9 cellular contexts compared by ENCODE assay signal in the genomic region with DNA sequence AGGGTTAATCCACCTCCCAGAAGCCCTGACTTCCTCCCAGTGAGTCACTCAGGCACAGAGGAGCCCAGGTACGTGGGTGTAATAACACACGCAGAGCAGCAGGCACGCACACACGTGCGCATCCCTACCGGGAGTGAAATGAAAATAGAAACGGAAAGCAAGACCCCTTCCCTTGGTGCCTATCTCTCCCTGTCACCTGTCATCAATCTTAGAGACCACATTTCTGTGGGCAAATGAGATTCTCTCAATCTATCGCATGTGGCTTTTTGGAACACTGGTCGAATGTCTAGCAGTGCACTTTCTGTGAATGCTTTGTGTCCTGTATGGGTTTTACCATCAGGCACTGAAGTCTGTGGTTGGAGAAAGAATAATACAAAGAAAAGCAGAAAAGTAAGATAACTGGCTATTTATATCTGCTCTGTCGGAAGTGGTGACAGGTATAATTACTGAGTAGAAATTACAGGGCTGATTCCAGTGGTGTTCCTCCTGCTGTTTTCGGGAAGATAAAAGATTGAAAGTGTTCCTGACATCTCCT.
DNase-seq lines count a peak whose midpoint lies in the region; ATAC-seq and TF ChIP-seq lines count a peak whose summit lies in the region.
"Had no signal": no experiment of that assay in that cellular context is flagged by ENCODE, and none has a peak within 500 bp of the region (broad histone marks: within the 10 kb centered on the region; RNA-seq: fewer than 3 reads in every experiment).

No MANE protein-coding gene starts in this region.

- CTCF ChIA-PET in CD4-positive, alpha-beta memory T cell (lab: Charles Lee; ENCODE audit: partially characterized antibody) = no interaction called here

- peak overlapping the region in 1 of 7 donors; percentile 8 for H3K27ac Mint-ChIP-seq in CD4-positive, alpha-beta memory T cell

- H3K4me3 Mint-ChIP-seq in CD4-positive, alpha-beta memory T cell = peak overlapping the region; percentile 36 to 82 (median 62)

- no peaks in the 10 kb centered on the region for H3K27me3 ChIP-seq in CD4-positive, alpha-beta memory T cell (ENCODE audit: insufficient read depth, low read length)

- no peak for DNase-seq in CD4-positive, alpha-beta memory T cell
- DNase-seq in NCI-H146 treated with DMSO at 0.1 percent for 48 hours (lab: John Stamatoyannopoulos, UW; ENCODE audit: unreplicated experiment) (peak; percentile 68), coronary artery (ENCODE audit: low spot score) (no peak), ecto neural progenitor cell (ENCODE audit: low spot score) (no peak), iPS-NIHi11 (ENCODE audit: low spot score) (no peak), HCEC 1CT (no peak), Right ventricle myocardium inferior (ENCODE audit: missing footprints) (no peak)

- peaks cover 0 to 14% (median 9%) of the 10 kb centered on the region in 4 donors for H3K4me1 Mint-ChIP-seq in CD4-positive, alpha-beta memory T cell

- H3K9me3 Mint-ChIP-seq in CD4-positive, alpha-beta memory T cell = peaks cover 0 to 7% (median 2%) of the 10 kb centered on the region in 8 donors

- H3K9me3 ChIP-seq in CD4-positive, alpha-beta memory T cell (ENCODE audit: control insufficient read depth in 1 of 2, low read length in 2 of 2) = no peaks in the 10 kb centered on the region

- no peaks in the 10 kb centered on the region for H3K36me3 ChIP-seq in CD4-positive, alpha-beta memory T cell (ENCODE audit: insufficient read depth, low read length)

- peaks cover 0 to 4% of the 10 kb centered on the region in 2 donors for H3K27me3 Mint-ChIP-seq in CD4-positive, alpha-beta memory T cell

- POLR2A ChIA-PET in CD4-positive, alpha-beta memory T cell (lab: Charles Lee; ENCODE audit: partially characterized antibody) = no interaction called here

- intact Hi-C loops in CD4-positive, alpha-beta memory T cell (cut with micrococcal nuclease) = no loop called here
- intact Hi-C loops in Right ventricle myocardium inferior (cut with DNase I) = no loop called here

- peak overlapping the region in 1 of 2 donors; percentile 31 for H3K4me3 ChIP-seq in CD4-positive, alpha-beta memory T cell (ENCODE audit: low read length in 2 of 2)
- peak overlapping the region; percentile 51 for H3K4me3 ChIP-seq in coronary artery

- no peak overlapping the region for H3K27ac ChIP-seq in CD4-positive, alpha-beta memory T cell (ENCODE audit: low read depth, low read length)
- H3K27ac ChIP-seq in coronary artery = no peak overlapping the region
- H3K27ac ChIP-seq: VCaP had no signal

- no peak for TF ChIP-seq CTCF in coronary artery (IDR thresholded peaks at IDR 0.05)

- peaks cover 4% of the 10 kb centered on the region for H3K4me1 ChIP-seq in CD4-positive, alpha-beta memory T cell (ENCODE audit: insufficient read depth, low read length)

- ATAC-seq in GM21529 (IDR thresholded peaks at IDR 0.05; ENCODE audit: unreplicated experiment) (peak; percentile 72), Right ventricle myocardium inferior (no peak)

- no peaks in the 10 kb centered on the region for H3K36me3 Mint-ChIP-seq in CD4-positive, alpha-beta memory T cell
